In the genomic region with DNA sequence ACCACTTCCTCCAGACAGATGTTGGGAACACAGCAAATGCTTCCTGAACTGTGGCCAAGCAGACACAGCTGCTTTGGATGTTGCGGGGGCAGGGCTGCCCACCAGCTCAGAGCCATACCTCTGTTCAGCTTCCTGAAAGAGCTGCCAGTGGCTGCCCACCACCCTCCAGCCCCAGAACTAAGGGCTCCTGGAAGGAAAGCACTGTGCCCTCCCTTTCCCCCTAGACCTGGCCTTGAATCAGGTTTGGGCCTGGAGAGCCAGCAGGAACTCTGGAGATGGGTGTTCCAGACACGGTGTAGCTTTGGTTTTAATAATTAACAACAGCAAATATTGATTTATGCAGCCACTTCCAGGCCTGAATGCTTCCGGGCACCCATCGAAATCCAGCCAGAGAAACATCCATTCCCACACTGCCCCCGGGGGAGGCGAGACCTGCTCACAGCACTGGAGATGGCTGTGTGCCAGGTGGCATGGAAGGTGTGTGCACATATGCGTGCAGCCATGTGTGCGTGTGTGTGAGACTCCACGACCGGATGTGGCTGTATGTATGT, we compare ENCODE assay signal across 2 cellular contexts.
TF ChIP-seq lines count a peak whose summit lies in the region.

No MANE protein-coding gene starts in this region.

TF ChIP-seq in SK-N-SH, 30 proteins besides CTCF, POLR2A, EP300 and RAD21 (continued from another document):
- TF ChIP-seq, protein P1, sequence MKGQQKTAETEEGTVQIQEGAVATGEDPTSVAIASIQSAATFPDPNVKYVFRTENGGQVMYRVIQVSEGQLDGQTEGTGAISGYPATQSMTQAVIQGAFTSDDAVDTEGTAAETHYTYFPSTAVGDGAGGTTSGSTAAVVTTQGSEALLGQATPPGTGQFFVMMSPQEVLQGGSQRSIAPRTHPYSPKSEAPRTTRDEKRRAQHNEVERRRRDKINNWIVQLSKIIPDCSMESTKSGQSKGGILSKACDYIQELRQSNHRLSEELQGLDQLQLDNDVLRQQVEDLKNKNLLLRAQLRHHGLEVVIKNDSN (IDR thresholded peaks at IDR 0.05; ENCODE audit: borderline replicate concordance, low read depth): no peak
- TF ChIP-seq RCOR1 (IDR thresholded peaks at IDR 0.05; ENCODE audit: low read length) (peak; percentile 81), TEAD4 (IDR thresholded peaks at IDR 0.05; ENCODE audit: borderline replicate concordance, insufficient read depth) (no peak), POLR2AphosphoS5 (IDR thresholded peaks at IDR 0.05; ENCODE audit: low read depth, low read length) (no peak), FOSL2 (IDR thresholded peaks at IDR 0.05; ENCODE audit: borderline replicate concordance, low read depth) (no peak), GATA2 (CRISPR knock-in tag; IDR thresholded peaks at IDR 0.05) (no peak; the same call in 1 of the 2 replicates), CHD2 (IDR thresholded peaks at IDR 0.05; ENCODE audit: low read length, partially characterized antibody) (peak; percentile 18), GABPA (IDR thresholded peaks at IDR 0.05; ENCODE audit: low read depth) (no peak), YY1 (IDR thresholded peaks at IDR 0.05; ENCODE audit: low read depth) (no peak), EZH2phosphoT487 (IDR thresholded peaks at IDR 0.05; ENCODE audit: borderline replicate concordance, low read depth) (no peak), NRF1 (IDR thresholded peaks at IDR 0.05; ENCODE audit: low read depth, low read length) (no peak), RFX5 (IDR thresholded peaks at IDR 0.05; ENCODE audit: low read length) (no peak), SIN3A (IDR thresholded peaks at IDR 0.05; ENCODE audit: borderline replicate concordance, low read depth, low read length) (no peak), MXI1 (IDR thresholded peaks at IDR 0.05; ENCODE audit: low read depth, low read length) (peak; percentile 30; the same call in 1 of the 2 replicates), RXRA (IDR thresholded peaks at IDR 0.05; ENCODE audit: borderline replicate concordance, low read depth) (no peak), ELF1 (IDR thresholded peaks at IDR 0.05) (no peak), FOXM1 (IDR thresholded peaks at IDR 0.05; ENCODE audit: low read depth) (no peak), TAF1 (IDR thresholded peaks at IDR 0.05; ENCODE audit: borderline replicate concordance, low read depth, low read length) (no peak), MEF2A (IDR thresholded peaks at IDR 0.05; ENCODE audit: borderline replicate concordance, low read depth) (no peak)
- TF ChIP-seq, protein P2, sequence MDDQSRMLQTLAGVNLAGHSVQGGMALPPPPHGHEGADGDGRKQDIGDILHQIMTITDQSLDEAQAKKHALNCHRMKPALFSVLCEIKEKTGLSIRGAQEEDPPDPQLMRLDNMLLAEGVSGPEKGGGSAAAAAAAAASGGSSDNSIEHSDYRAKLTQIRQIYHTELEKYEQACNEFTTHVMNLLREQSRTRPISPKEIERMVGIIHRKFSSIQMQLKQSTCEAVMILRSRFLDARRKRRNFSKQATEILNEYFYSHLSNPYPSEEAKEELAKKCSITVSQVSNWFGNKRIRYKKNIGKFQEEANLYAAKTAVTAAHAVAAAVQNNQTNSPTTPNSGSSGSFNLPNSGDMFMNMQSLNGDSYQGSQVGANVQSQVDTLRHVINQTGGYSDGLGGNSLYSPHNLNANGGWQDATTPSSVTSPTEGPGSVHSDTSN (IDR thresholded peaks at IDR 0.05): no peak
- TF ChIP-seq, protein P3, sequence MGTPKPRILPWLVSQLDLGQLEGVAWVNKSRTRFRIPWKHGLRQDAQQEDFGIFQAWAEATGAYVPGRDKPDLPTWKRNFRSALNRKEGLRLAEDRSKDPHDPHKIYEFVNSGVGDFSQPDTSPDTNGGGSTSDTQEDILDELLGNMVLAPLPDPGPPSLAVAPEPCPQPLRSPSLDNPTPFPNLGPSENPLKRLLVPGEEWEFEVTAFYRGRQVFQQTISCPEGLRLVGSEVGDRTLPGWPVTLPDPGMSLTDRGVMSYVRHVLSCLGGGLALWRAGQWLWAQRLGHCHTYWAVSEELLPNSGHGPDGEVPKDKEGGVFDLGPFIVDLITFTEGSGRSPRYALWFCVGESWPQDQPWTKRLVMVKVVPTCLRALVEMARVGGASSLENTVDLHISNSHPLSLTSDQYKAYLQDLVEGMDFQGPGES (IDR thresholded peaks at IDR 0.05; ENCODE audit: low read depth, low read length): no peak
- TF ChIP-seq, protein P4, sequence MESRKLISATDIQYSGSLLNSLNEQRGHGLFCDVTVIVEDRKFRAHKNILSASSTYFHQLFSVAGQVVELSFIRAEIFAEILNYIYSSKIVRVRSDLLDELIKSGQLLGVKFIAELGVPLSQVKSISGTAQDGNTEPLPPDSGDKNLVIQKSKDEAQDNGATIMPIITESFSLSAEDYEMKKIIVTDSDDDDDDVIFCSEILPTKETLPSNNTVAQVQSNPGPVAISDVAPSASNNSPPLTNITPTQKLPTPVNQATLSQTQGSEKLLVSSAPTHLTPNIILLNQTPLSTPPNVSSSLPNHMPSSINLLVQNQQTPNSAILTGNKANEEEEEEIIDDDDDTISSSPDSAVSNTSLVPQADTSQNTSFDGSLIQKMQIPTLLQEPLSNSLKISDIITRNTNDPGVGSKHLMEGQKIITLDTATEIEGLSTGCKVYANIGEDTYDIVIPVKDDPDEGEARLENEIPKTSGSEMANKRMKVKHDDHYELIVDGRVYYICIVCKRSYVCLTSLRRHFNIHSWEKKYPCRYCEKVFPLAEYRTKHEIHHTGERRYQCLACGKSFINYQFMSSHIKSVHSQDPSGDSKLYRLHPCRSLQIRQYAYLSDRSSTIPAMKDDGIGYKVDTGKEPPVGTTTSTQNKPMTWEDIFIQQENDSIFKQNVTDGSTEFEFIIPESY (IDR thresholded peaks at IDR 0.05; ENCODE audit: borderline replicate concordance, low read depth): no peak
- TF ChIP-seq, protein P5, sequence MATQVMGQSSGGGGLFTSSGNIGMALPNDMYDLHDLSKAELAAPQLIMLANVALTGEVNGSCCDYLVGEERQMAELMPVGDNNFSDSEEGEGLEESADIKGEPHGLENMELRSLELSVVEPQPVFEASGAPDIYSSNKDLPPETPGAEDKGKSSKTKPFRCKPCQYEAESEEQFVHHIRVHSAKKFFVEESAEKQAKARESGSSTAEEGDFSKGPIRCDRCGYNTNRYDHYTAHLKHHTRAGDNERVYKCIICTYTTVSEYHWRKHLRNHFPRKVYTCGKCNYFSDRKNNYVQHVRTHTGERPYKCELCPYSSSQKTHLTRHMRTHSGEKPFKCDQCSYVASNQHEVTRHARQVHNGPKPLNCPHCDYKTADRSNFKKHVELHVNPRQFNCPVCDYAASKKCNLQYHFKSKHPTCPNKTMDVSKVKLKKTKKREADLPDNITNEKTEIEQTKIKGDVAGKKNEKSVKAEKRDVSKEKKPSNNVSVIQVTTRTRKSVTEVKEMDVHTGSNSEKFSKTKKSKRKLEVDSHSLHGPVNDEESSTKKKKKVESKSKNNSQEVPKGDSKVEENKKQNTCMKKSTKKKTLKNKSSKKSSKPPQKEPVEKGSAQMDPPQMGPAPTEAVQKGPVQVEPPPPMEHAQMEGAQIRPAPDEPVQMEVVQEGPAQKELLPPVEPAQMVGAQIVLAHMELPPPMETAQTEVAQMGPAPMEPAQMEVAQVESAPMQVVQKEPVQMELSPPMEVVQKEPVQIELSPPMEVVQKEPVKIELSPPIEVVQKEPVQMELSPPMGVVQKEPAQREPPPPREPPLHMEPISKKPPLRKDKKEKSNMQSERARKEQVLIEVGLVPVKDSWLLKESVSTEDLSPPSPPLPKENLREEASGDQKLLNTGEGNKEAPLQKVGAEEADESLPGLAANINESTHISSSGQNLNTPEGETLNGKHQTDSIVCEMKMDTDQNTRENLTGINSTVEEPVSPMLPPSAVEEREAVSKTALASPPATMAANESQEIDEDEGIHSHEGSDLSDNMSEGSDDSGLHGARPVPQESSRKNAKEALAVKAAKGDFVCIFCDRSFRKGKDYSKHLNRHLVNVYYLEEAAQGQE (IDR thresholded peaks at IDR 0.05; ENCODE audit: low read depth, low read length): no peak
TF ChIP-seq in SK-N-SH: peak in this region for 3.

TF ChIP-seq in SK-N-SH treated with all-trans-retinoic acid at 6 μM for 48 hours, 23 proteins besides CTCF, POLR2A, EP300 and RAD21 (continued from another document):
- no peak for TF ChIP-seq ZFP30 (CRISPR knock-in tag; IDR thresholded peaks at IDR 0.05)
- TF ChIP-seq ESRRG (CRISPR knock-in tag; IDR thresholded peaks at IDR 0.05): no peak
- TF ChIP-seq ZNF565 (CRISPR knock-in tag; conservative IDR thresholded peaks at IDR 0.05; ENCODE audit: low read depth): no peak
- TF ChIP-seq CSDC2 (CRISPR knock-in tag; IDR thresholded peaks at IDR 0.05): no peak
- TF ChIP-seq TOX (CRISPR knock-in tag; IDR thresholded peaks at IDR 0.05; ENCODE audit: borderline replicate concordance): no peak
- TF ChIP-seq RARB (CRISPR knock-in tag; IDR thresholded peaks at IDR 0.05): no peak
- TF ChIP-seq ZNF70 (CRISPR knock-in tag; IDR thresholded peaks at IDR 0.05): no peak
- no peak for TF ChIP-seq SNAI2 (CRISPR knock-in tag; IDR thresholded peaks at IDR 0.05)
- TF ChIP-seq OSR1 (CRISPR knock-in tag; IDR thresholded peaks at IDR 0.05): no peak
- TF ChIP-seq, protein P6, sequence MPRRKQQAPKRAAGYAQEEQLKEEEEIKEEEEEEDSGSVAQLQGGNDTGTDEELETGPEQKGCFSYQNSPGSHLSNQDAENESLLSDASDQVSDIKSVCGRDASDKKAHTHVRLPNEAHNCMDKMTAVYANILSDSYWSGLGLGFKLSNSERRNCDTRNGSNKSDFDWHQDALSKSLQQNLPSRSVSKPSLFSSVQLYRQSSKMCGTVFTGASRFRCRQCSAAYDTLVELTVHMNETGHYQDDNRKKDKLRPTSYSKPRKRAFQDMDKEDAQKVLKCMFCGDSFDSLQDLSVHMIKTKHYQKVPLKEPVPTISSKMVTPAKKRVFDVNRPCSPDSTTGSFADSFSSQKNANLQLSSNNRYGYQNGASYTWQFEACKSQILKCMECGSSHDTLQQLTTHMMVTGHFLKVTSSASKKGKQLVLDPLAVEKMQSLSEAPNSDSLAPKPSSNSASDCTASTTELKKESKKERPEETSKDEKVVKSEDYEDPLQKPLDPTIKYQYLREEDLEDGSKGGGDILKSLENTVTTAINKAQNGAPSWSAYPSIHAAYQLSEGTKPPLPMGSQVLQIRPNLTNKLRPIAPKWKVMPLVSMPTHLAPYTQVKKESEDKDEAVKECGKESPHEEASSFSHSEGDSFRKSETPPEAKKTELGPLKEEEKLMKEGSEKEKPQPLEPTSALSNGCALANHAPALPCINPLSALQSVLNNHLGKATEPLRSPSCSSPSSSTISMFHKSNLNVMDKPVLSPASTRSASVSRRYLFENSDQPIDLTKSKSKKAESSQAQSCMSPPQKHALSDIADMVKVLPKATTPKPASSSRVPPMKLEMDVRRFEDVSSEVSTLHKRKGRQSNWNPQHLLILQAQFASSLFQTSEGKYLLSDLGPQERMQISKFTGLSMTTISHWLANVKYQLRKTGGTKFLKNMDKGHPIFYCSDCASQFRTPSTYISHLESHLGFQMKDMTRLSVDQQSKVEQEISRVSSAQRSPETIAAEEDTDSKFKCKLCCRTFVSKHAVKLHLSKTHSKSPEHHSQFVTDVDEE (CRISPR knock-in tag; IDR thresholded peaks at IDR 0.05): no peak
- TF ChIP-seq, protein P7, sequence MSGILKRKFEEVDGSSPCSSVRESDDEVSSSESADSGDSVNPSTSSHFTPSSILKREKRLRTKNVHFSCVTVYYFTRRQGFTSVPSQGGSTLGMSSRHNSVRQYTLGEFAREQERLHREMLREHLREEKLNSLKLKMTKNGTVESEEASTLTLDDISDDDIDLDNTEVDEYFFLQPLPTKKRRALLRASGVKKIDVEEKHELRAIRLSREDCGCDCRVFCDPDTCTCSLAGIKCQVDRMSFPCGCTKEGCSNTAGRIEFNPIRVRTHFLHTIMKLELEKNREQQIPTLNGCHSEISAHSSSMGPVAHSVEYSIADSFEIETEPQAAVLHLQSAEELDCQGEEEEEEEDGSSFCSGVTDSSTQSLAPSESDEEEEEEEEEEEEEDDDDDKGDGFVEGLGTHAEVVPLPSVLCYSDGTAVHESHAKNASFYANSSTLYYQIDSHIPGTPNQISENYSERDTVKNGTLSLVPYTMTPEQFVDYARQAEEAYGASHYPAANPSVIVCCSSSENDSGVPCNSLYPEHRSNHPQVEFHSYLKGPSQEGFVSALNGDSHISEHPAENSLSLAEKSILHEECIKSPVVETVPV (CRISPR knock-in tag; IDR thresholded peaks at IDR 0.05): no peak
